ENCODE assay signal across 8 cellular contexts in the genomic region with DNA sequence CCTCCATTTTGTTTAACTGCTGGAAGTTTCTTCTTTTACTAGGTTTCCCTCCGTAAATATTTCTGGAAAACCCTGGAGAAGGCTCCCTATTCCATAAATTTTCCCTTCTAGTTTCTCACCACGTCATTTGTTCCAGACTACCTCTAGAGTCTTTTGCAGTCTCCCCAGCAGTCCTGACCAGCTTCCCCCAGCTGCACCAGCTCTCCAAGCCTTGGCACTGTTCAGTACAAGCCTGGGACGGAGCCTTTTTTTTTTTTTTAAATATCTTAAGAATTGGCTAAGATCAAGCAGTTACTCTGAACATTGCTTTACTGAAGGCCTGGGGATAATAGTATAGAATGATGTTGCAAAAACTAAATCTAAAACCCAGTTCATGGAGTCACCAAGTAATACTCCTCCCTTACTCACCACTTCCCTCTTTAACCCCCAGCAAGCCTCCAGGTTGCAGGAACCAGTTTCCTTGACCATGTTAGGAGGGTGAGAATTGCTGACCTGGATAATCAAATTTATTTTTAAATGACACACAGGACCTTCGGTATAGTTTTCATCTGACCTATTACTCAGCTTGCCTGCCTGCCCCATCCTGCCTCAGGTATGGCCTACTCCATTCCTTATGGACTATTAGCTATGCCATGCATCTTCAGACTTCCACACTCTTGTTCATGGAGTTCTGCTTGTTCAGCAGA. TPM values are rescaled to one million over a fixed set of nuclear protein-coding genes. Genes with fewer than 3 reads are reported as not detected.
DNase-seq lines count a peak whose midpoint lies in the region; ATAC-seq and TF ChIP-seq lines count a peak whose summit lies in the region.

No MANE protein-coding gene starts in this region.

- no peaks in the 10 kb centered on the region for H3K27me3 ChIP-seq in CD4-positive, alpha-beta T cell (ENCODE audit: control insufficient read depth, insufficient read depth, low read length)
- H3K27me3 ChIP-seq in skeletal muscle tissue (ENCODE audit: control insufficient read depth in 3 of 3, insufficient read depth in 3 of 3, low read length in 3 of 3), result no peaks in the 10 kb centered on the region

- ATAC-seq in CD4-positive, alpha-beta T cell (ENCODE audit: poor library complexity), result peak; percentile 44
- ATAC-seq in GM21717 (IDR thresholded peaks at IDR 0.05; ENCODE audit: unreplicated experiment), result peak; percentile 45

- peak overlapping the region; percentile 64 for H3K27ac ChIP-seq in CD4-positive, alpha-beta T cell (ENCODE audit: low read depth, low read length)
- no peak overlapping the region for H3K27ac ChIP-seq in RWPE1
- H3K27ac ChIP-seq in skeletal muscle tissue (ENCODE audit: low read depth, low read length), result peak overlapping the region; percentile 79

- TF ChIP-seq CTCF in CD4-positive, alpha-beta T cell (IDR thresholded peaks at IDR 0.05), result no peak
- TF ChIP-seq CTCF in RWPE1 (conservative IDR thresholded peaks at IDR 0.05; ENCODE audit: low read depth) (no peak), fibroblast of villous mesenchyme (IDR thresholded peaks at IDR 0.05; ENCODE audit: insufficient read depth, low read depth, low read length) (no peak), lower leg skin (IDR thresholded peaks at IDR 0.05) (no peak)

- peak overlapping the region; percentile 94 for H3K4me3 Mint-ChIP-seq in CD4-positive, alpha-beta T cell

- no peaks in the 10 kb centered on the region for H3K9me3 ChIP-seq in CD4-positive, alpha-beta T cell (ENCODE audit: control insufficient read depth, low read length)
- peaks cover 0 to 2% (median 0%) of the 10 kb centered on the region in 3 donors for H3K9me3 ChIP-seq in skeletal muscle tissue (ENCODE audit: control insufficient read depth in 3 of 3, low read length in 3 of 3)

- H3K36me3 ChIP-seq in skeletal muscle tissue (ENCODE audit: control insufficient read depth in 3 of 3, insufficient read depth in 3 of 3, low read length in 3 of 3), result peaks cover 2 to 6% (median 4%) of the 10 kb centered on the region in 3 donors

- intact Hi-C loops in CD4-positive, alpha-beta T cell (cut with DNase I, micrococcal nuclease), result no loop called here
- intact Hi-C loops in lower leg skin (cut with DNase I; ENCODE audit: low total_unique reads), result no loop called here

- peak overlapping the region; percentile 66 to 80 (median 79) for H3K9ac ChIP-seq in skeletal muscle tissue (ENCODE audit: low read depth in 1 of 3, low read length in 3 of 3)

- H3K27ac Mint-ChIP-seq in CD4-positive, alpha-beta T cell, result peak overlapping the region; percentile 95

- POLR2A ChIA-PET in CD4-positive, alpha-beta T cell (lab: Charles Lee), result interaction anchor here (0.8 to 2.0 kb wide), 6 partner anchors 19 to 1431 kb away, joined by 3 to 7 read pairs (median 4); a partner anchor contains a TSS
- POLR2A ChIA-PET in RWPE1 (lab: Yijun Ruan, JAX; ENCODE audit: low non-redundant PET), result no interaction called here

- H3K9me3 Mint-ChIP-seq in CD4-positive, alpha-beta T cell, result peaks cover 4% of the 10 kb centered on the region

- H3K27me3 Mint-ChIP-seq in CD4-positive, alpha-beta T cell, result no peaks in the 10 kb centered on the region

- CTCF ChIA-PET in CD4-positive, alpha-beta T cell (lab: Charles Lee), result no interaction called here
- CTCF ChIA-PET in RWPE1 (lab: Yijun Ruan, JAX), result no interaction called here

- TF ChIP-seq POLR2A in lower leg skin (IDR thresholded peaks at IDR 0.05), result no peak

- peaks cover 5 to 12% (median 10%) of the 10 kb centered on the region in 3 donors for H3K4me1 ChIP-seq in skeletal muscle tissue (ENCODE audit: control insufficient read depth in 3 of 3, insufficient read depth in 3 of 3, low read length in 3 of 3)

- H3K4me3 ChIP-seq in fibroblast of villous mesenchyme (ENCODE audit: low read depth, low read length) (peak overlapping the region; percentile 67), skeletal muscle tissue (ENCODE audit: low read length in 3 of 3) (peak overlapping the region; percentile 71 to 76 (median 76)), lower leg skin (ENCODE audit: low read depth, poor library complexity, severe bottlenecking) (no peak overlapping the region)

- 28 to 31% methylated on average over 4 of the region's 4 CpGs for WGBS in lower leg skin, 2 donors

- peaks cover 59% of the 10 kb centered on the region for H3K36me3 Mint-ChIP-seq in CD4-positive, alpha-beta T cell (ENCODE audit: low read depth)

- DNase-seq in CD4-positive, alpha-beta T cell, result no peak
- DNase-seq in RWPE1 (ENCODE audit: low spot score) (peak; percentile 26), fibroblast of villous mesenchyme (ENCODE audit: low read depth) (peak; percentile 2), Kasumi-1 (lab: John Stamatoyannopoulos, UW) (no peak), lower leg skin (ENCODE audit: low spot score in 2 of 2) (no peak), NCI-H526 (lab: John Stamatoyannopoulos, UW) (no peak)

- peaks cover 40% of the 10 kb centered on the region for H3K4me1 Mint-ChIP-seq in CD4-positive, alpha-beta T cell (ENCODE audit: low read depth)

RNA-seq across cellular contexts. Expression of a gene that starts 0.7 kb away (rescaled TPM):
- total RNA-seq in CD4-positive, alpha-beta T cell, result 1 to 10 TPM; 1.1 to 1.5 TPM
- total RNA-seq in fibroblast of villous mesenchyme, result 2.6 and 3.9 TPM in 2 replicates
- total RNA-seq in skeletal muscle tissue, result 1.0 TPM
- 1 to 10 TPM in 1 of 4 donors, under 1 TPM in 2, not detected in 1; 0.21 to 1.3 (median 0.84) TPM for total RNA-seq in lower leg skin

Comparison
In these comparisons a context has a peak if more than half of its experiments do, and no peak if none do; other contexts are left out.
1. DNase-seq: peak in RWPE1 (single experiment) and fibroblast of villous mesenchyme (single experiment); none in CD4-positive, alpha-beta T cell (0 of 10), Kasumi-1 (0 of 2), lower leg skin (0 of 2) and NCI-H526 (0 of 2).